Comparison of ENCODE assay signal across 1 cellular context in the genomic region with DNA sequence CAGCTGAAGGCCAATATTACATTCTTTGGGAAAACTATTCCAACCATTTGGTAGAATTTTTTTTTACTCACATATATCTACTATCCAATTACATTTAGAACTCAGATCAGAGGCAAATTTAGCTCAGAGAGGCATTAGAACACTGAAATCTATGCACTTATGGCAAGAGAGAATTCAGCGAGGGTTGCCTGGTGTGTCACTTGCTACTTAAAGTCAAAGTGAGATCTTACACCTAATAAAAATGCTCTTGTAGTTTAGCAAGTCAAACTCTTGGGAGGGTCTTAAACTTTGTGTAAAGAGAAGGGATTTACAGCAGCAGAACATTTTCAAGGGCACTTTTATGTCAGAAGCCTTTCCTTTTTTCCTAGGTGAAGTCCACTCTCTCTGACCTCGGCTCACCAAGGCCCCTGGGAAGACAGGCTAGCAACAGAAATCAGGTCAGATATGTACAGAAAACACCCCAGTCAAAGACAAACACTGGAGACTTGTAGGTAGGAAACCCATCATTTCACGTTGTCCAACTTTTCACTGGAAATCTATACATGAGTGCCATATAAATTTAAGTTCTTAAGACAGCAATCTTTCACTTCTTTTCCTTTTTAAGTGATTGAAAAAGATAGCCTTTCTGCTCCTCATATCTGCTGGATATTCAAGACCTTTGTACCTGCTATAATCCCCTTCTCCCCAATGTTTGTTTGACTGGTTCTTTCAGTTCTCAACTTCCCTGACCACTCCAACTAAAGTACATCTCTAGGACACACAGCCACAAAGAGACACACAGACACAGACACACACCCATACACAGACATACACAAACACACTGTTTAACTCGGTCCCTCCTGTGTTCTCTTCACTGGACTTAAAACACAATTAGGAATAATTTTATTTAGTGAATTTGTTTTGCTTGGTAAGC.
TF ChIP-seq lines count a peak whose summit lies in the region.

No MANE protein-coding gene starts in this region.

TF ChIP-seq in HepG2, 621 proteins besides CTCF, POLR2A, EP300 and RAD21 (continued from another document):
- TF ChIP-seq, protein P1, sequence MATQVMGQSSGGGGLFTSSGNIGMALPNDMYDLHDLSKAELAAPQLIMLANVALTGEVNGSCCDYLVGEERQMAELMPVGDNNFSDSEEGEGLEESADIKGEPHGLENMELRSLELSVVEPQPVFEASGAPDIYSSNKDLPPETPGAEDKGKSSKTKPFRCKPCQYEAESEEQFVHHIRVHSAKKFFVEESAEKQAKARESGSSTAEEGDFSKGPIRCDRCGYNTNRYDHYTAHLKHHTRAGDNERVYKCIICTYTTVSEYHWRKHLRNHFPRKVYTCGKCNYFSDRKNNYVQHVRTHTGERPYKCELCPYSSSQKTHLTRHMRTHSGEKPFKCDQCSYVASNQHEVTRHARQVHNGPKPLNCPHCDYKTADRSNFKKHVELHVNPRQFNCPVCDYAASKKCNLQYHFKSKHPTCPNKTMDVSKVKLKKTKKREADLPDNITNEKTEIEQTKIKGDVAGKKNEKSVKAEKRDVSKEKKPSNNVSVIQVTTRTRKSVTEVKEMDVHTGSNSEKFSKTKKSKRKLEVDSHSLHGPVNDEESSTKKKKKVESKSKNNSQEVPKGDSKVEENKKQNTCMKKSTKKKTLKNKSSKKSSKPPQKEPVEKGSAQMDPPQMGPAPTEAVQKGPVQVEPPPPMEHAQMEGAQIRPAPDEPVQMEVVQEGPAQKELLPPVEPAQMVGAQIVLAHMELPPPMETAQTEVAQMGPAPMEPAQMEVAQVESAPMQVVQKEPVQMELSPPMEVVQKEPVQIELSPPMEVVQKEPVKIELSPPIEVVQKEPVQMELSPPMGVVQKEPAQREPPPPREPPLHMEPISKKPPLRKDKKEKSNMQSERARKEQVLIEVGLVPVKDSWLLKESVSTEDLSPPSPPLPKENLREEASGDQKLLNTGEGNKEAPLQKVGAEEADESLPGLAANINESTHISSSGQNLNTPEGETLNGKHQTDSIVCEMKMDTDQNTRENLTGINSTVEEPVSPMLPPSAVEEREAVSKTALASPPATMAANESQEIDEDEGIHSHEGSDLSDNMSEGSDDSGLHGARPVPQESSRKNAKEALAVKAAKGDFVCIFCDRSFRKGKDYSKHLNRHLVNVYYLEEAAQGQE (IDR thresholded peaks at IDR 0.05; ENCODE audit: borderline replicate concordance in 1 of 2, low read depth in 1 of 2, low read length in 2 of 2) = peak in 1 of 2 experiments; percentile 25; a peak in 1 of 4 replicates
- no peak for TF ChIP-seq ZBTB3 (CRISPR knock-in tag; IDR thresholded peaks at IDR 0.05; ENCODE audit: borderline replicate concordance, low read depth)
- no peak for TF ChIP-seq NR2F2 (IDR thresholded peaks at IDR 0.05; ENCODE audit: borderline replicate concordance, low read depth)
- TF ChIP-seq LCORL (IDR thresholded peaks at IDR 0.05) = no peak
- TF ChIP-seq LCORL (CRISPR knock-in tag; IDR thresholded peaks at IDR 0.05) = no peak
- TF ChIP-seq, protein P2, sequence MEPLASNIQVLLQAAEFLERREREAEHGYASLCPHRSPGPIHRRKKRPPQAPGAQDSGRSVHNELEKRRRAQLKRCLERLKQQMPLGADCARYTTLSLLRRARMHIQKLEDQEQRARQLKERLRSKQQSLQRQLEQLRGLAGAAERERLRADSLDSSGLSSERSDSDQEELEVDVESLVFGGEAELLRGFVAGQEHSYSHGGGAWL (CRISPR knock-in tag; IDR thresholded peaks at IDR 0.05) = no peak
- TF ChIP-seq SYNCRIP (IDR thresholded peaks at IDR 0.05; ENCODE audit: insufficient read depth, low read depth, low read length) = no peak
- TF ChIP-seq ATF1 (CRISPR knock-in tag; IDR thresholded peaks at IDR 0.05) = no peak
- TF ChIP-seq, protein P3, sequence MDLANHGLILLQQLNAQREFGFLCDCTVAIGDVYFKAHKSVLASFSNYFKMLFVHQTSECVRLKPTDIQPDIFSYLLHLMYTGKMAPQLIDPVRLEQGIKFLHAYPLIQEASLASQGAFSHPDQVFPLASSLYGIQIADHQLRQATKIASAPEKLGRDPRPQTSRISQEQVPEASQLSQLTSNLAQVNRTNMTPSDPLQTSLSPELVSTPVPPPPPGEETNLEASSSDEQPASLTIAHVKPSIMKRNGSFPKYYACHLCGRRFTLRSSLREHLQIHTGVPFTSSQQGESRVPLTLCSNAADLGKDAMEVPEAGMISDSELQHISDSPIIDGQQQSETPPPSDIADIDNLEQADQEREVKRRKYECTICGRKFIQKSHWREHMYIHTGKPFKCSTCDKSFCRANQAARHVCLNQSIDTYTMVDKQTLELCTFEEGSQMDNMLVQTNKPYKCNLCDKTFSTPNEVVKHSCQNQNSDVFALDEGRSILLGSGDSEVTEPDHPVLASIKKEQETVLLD (CRISPR knock-in tag; IDR thresholded peaks at IDR 0.05; ENCODE audit: low read depth) = no peak
- TF ChIP-seq, protein P4, sequence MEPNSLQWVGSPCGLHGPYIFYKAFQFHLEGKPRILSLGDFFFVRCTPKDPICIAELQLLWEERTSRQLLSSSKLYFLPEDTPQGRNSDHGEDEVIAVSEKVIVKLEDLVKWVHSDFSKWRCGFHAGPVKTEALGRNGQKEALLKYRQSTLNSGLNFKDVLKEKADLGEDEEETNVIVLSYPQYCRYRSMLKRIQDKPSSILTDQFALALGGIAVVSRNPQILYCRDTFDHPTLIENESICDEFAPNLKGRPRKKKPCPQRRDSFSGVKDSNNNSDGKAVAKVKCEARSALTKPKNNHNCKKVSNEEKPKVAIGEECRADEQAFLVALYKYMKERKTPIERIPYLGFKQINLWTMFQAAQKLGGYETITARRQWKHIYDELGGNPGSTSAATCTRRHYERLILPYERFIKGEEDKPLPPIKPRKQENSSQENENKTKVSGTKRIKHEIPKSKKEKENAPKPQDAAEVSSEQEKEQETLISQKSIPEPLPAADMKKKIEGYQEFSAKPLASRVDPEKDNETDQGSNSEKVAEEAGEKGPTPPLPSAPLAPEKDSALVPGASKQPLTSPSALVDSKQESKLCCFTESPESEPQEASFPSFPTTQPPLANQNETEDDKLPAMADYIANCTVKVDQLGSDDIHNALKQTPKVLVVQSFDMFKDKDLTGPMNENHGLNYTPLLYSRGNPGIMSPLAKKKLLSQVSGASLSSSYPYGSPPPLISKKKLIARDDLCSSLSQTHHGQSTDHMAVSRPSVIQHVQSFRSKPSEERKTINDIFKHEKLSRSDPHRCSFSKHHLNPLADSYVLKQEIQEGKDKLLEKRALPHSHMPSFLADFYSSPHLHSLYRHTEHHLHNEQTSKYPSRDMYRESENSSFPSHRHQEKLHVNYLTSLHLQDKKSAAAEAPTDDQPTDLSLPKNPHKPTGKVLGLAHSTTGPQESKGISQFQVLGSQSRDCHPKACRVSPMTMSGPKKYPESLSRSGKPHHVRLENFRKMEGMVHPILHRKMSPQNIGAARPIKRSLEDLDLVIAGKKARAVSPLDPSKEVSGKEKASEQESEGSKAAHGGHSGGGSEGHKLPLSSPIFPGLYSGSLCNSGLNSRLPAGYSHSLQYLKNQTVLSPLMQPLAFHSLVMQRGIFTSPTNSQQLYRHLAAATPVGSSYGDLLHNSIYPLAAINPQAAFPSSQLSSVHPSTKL (CRISPR knock-in tag; IDR thresholded peaks at IDR 0.05) = 0 out of 2 replicates have a peak, but pooled peaks have one; percentile 6
- TF ChIP-seq BORCS8-MEF2B (CRISPR knock-in tag; IDR thresholded peaks at IDR 0.05) = no peak
- TF ChIP-seq PAF1 (CRISPR knock-in tag; IDR thresholded peaks at IDR 0.05) = no peak
- TF ChIP-seq, protein P5, sequence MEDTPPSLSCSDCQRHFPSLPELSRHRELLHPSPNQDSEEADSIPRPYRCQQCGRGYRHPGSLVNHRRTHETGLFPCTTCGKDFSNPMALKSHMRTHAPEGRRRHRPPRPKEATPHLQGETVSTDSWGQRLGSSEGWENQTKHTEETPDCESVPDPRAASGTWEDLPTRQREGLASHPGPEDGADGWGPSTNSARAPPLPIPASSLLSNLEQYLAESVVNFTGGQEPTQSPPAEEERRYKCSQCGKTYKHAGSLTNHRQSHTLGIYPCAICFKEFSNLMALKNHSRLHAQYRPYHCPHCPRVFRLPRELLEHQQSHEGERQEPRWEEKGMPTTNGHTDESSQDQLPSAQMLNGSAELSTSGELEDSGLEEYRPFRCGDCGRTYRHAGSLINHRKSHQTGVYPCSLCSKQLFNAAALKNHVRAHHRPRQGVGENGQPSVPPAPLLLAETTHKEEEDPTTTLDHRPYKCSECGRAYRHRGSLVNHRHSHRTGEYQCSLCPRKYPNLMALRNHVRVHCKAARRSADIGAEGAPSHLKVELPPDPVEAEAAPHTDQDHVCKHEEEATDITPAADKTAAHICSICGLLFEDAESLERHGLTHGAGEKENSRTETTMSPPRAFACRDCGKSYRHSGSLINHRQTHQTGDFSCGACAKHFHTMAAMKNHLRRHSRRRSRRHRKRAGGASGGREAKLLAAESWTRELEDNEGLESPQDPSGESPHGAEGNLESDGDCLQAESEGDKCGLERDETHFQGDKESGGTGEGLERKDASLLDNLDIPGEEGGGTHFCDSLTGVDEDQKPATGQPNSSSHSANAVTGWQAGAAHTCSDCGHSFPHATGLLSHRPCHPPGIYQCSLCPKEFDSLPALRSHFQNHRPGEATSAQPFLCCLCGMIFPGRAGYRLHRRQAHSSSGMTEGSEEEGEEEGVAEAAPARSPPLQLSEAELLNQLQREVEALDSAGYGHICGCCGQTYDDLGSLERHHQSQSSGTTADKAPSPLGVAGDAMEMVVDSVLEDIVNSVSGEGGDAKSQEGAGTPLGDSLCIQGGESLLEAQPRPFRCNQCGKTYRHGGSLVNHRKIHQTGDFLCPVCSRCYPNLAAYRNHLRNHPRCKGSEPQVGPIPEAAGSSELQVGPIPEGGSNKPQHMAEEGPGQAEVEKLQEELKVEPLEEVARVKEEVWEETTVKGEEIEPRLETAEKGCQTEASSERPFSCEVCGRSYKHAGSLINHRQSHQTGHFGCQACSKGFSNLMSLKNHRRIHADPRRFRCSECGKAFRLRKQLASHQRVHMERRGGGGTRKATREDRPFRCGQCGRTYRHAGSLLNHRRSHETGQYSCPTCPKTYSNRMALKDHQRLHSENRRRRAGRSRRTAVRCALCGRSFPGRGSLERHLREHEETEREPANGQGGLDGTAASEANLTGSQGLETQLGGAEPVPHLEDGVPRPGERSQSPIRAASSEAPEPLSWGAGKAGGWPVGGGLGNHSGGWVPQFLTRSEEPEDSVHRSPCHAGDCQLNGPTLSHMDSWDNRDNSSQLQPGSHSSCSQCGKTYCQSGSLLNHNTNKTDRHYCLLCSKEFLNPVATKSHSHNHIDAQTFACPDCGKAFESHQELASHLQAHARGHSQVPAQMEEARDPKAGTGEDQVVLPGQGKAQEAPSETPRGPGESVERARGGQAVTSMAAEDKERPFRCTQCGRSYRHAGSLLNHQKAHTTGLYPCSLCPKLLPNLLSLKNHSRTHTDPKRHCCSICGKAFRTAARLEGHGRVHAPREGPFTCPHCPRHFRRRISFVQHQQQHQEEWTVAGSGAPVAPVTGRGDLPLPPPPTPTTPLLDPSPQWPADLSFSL (CRISPR knock-in tag; IDR thresholded peaks at IDR 0.05) = peak; percentile 85
